1 cellular context compared by ENCODE assay signal in the genomic region with DNA sequence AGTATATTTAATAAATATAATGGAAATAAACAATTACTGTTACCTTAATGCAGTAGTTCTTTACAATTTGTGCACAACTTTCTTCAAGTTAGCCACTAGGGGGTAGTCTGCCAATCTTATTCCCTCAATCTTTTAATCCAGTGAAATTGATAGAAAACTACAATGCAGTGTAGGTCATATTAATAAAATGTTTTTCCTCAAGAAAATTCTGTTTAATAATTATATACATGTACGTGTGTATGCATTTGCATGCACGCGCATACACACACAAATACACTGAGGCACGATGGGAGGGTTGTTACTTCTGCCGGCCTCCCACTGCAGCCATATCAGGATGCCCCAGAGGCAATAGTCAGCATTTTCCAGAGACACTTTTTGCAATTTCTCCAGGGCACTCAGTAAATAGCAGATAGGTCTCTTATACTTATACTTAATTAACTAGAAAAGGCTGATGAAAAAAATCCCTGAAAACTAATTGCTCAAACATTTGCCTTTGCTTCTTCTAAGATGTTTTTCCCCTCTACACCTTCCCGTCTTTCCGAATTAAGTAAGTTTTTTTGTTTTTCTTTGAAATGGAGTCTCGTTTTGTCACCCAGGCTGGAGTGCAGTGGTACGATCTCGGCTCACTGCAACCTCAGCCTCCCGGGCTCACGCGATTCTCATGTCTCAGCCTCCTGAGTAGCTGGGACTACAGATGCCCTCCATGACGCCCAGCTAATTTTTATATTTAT.
TF ChIP-seq lines count a peak whose summit lies in the region.

No MANE protein-coding gene starts in this region.

TF ChIP-seq in GM12878, 131 proteins besides CTCF, POLR2A, EP300 and RAD21 (continued from another document):
- TF ChIP-seq TCF3 (IDR thresholded peaks at IDR 0.05; ENCODE audit: borderline replicate concordance, insufficient read depth, low read depth, low read length) = no peak
